1 cellular context compared by ENCODE assay signal in the genomic region with DNA sequence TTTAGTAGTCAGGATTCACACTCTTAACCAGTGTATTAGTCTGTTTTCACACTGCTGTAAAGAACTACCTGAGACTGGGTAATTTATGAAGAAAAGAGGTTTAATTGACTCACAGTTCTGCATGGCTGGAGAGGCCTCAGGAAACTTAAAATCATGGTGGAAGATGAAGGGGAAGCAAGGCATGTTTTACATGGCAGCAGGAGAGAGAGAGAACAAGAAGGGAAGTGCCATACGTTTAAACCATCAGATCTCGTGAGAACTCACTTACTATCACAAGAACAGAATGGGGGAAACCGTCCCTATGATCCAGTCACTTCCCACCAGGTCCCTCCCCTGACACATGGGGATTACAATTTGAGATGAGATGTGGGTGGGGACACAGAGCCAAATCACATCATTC. TPM values are rescaled to one million over a fixed set of nuclear protein-coding genes. Genes with fewer than 3 reads are reported as not detected.
"Had no signal": no experiment of that assay in that cellular context is flagged by ENCODE, and none has a peak within 500 bp of the region (broad histone marks: within the 10 kb centered on the region; RNA-seq: fewer than 3 reads in every experiment).

No MANE protein-coding gene starts in this region.

RNA-seq across cellular contexts. Expression of a gene that starts 25.4 kb away (rescaled TPM):
- total RNA-seq: HT-29 had no signal
